ENCODE assay signal across 8 cellular contexts in the genomic region with DNA sequence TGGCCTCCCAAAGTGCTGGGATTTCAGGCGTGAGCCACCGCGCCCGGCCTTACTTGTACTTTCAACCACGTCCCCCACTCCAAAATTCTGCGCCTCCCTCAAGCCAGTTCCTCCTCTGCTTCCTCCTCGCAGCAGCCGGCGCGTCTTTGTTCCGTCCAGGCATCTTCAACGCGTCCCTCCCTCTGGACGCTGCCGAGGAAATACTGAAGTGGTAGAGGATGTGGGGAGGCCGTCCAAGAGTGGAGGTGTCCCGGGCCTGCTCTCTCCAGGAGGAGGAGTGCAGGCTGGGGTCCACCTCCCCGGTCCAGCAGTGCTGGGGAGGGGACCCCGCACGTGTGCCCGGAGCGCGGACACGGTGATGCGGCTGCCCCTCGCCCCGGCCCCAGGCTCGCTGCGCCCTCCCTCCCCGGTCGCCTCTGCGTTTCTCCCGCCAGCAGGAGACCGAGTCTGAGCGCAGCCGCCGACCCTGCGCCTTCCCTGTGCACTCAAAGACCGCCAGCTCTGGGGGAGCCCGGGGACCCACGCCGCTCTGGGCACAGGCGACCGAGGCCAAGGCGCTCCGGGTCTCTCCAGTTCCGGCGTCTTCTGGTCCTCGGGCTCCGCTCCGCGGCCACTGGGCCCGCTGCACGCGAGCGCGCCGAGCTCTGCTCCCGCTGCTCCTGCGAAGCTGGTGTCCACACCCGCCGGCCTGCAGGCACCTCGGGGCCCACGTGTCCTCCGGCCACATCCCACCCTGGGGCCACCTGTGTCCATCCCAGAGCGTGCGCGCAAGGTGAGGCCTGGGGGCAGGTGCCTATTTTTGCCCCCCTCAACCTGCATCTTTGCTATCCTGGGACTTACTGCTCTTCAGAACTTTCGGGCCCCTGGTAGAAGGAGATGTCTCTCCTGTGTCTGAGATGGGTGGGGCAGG. TPM values are rescaled to one million over a fixed set of nuclear protein-coding genes. Genes with fewer than 3 reads are reported as not detected.
DNase-seq lines count a peak whose midpoint lies in the region; ATAC-seq and TF ChIP-seq lines count a peak whose summit lies in the region.

No MANE protein-coding gene starts in this region.

- H3K79me1 ChIP-seq in neuronal stem cell (ENCODE audit: low read depth, low read length), result no peaks in the 10 kb centered on the region

- H3K4me3 ChIP-seq in foreskin fibroblast (ENCODE audit: low read depth in 1 of 2, low read length in 2 of 2) (peak overlapping the region; percentile 31 to 34), neuronal stem cell (ENCODE audit: low read length in 2 of 2) (peak overlapping the region; percentile 52 to 76), testis (peak overlapping the region; percentile 43 to 48)

- TF ChIP-seq POLR2A in testis (IDR thresholded peaks at IDR 0.05), result no peak

- no peak overlapping the region for H2AK5ac ChIP-seq in neuronal stem cell (ENCODE audit: low read depth, low read length)

- H4K8ac ChIP-seq in neuronal stem cell (ENCODE audit: low read depth, low read length), result no peak overlapping the region

- no peak overlapping the region for H4K91ac ChIP-seq in neuronal stem cell (ENCODE audit: low read depth, low read length, poor library complexity)

- intact Hi-C loops in testis (cut with DNase I; ENCODE audit: low total_unique reads), result no loop called here

- peak overlapping the region; percentile 81 for H2BK15ac ChIP-seq in neuronal stem cell (ENCODE audit: low read length)

- H3K18ac ChIP-seq in neuronal stem cell (ENCODE audit: low read length), result peak overlapping the region; percentile 76

- H3K14ac ChIP-seq in neuronal stem cell (ENCODE audit: low read length), result peak overlapping the region; percentile 2

- no peak overlapping the region for H2BK5ac ChIP-seq in neuronal stem cell (ENCODE audit: low read length)

- peak overlapping the region; percentile 73 for H3K23ac ChIP-seq in neuronal stem cell (ENCODE audit: low read depth, low read length, poor library complexity)

- peak overlapping the region; percentile 96 for H2AFZ ChIP-seq in neuronal stem cell (ENCODE audit: low read length)

- ATAC-seq in HG02852 (IDR thresholded peaks at IDR 0.05; ENCODE audit: unreplicated experiment), result no peak

- no peaks in the 10 kb centered on the region for H3K9me3 ChIP-seq in neuronal stem cell (replicated peaks in 1 of 2; ENCODE audit: control insufficient read depth in 2 of 2, insufficient read depth in 1 of 2, low read depth in 1 of 2, low read length in 2 of 2)
- H3K9me3 ChIP-seq in testis, result no peaks in the 10 kb centered on the region

- H3K36me3 ChIP-seq in neuronal stem cell (replicated peaks in 1 of 2; ENCODE audit: control insufficient read depth in 2 of 2, insufficient read depth in 2 of 2, low read length in 2 of 2), result no peaks in the 10 kb centered on the region
- no peaks in the 10 kb centered on the region for H3K36me3 ChIP-seq in testis (ENCODE audit: low read depth, missing control alignments)

- H3K4me2 ChIP-seq in neuronal stem cell (ENCODE audit: insufficient read depth, low read length, poor library complexity, severe bottlenecking), result peak overlapping the region; percentile 80

- no CpG with 5 or more reads among the region's 69 CpGs for WGBS in neuronal stem cell (ENCODE audit: extremely low coverage in 2 of 2, insufficient read length in 2 of 2, insufficient replicate concordance in 1 of 2), 2 donors
- WGBS in testis, 2 donors, result 1 to 3% methylated on average over 20 to 54 of the region's 69 CpGs

- peak; percentile 30 for DNase-seq in NCI-H2107 (lab: John Stamatoyannopoulos, UW)
- DNase-seq in NCI-H2107 treated with DMSO at 0.1 percent for 48 hours (lab: John Stamatoyannopoulos, UW; ENCODE audit: unreplicated experiment), result no peak
- peak; percentile 49 to 89 for DNase-seq in NCI-H526 (lab: John Stamatoyannopoulos, UW)
- DNase-seq in activated T-helper 1 cell treated with Interleukin-2 at 50 U/mL for 16 hours (ENCODE audit: low read depth), result peak; percentile 29
- DNase-seq in foreskin fibroblast, result peak; percentile 38 to 82
- DNase-seq in neuronal stem cell (ENCODE audit: low spot score), result peak; percentile 44
- DNase-seq in testis, result peak; percentile 66

- H3K4ac ChIP-seq in neuronal stem cell (ENCODE audit: low read length), result no peak overlapping the region

- no peak overlapping the region for H3K27ac ChIP-seq in neuronal stem cell (replicated peaks; ENCODE audit: low read length)
- no peak overlapping the region for H3K27ac ChIP-seq in testis

- peaks cover 4 to 64% (median 22%) of the 10 kb centered on the region in 3 experiments for H3K27me3 ChIP-seq in neuronal stem cell (ENCODE audit: control insufficient read depth in 3 of 3, insufficient read depth in 3 of 3, low read depth in 1 of 3, low read length in 3 of 3)
- no peaks in the 10 kb centered on the region for H3K27me3 ChIP-seq in testis

- H2BK120ac ChIP-seq in neuronal stem cell (ENCODE audit: low read depth, low read length), result no peak overlapping the region

- peaks cover 0 to 3% of the 10 kb centered on the region in 2 donors for H3K4me1 ChIP-seq in neuronal stem cell (ENCODE audit: control insufficient read depth in 2 of 2, insufficient read depth in 1 of 2, low read depth in 1 of 2, low read length in 2 of 2)
- no peaks in the 10 kb centered on the region for H3K4me1 ChIP-seq in testis

- H3K9ac ChIP-seq in neuronal stem cell (ENCODE audit: low read depth, low read length, poor library complexity), result peak overlapping the region; percentile 70

- peak; percentile 53 for TF ChIP-seq CTCF in foreskin fibroblast (IDR thresholded peaks at IDR 0.05; ENCODE audit: low read depth, low read length)
- TF ChIP-seq CTCF in testis (IDR thresholded peaks at IDR 0.05), result peak in 2 of 3 experiments; percentile 21 to 38

- no peak overlapping the region for H2BK12ac ChIP-seq in neuronal stem cell (ENCODE audit: low read length)

RNA-seq across cellular contexts. Expression of a gene that starts 31.7 kb away (rescaled TPM):
- 5.8 TPM for polyA plus RNA-seq in neuronal stem cell (2013, experiment 1 of 2)
- polyA plus RNA-seq in neuronal stem cell (2013, experiment 2 of 2), result 5.3 TPM
- 1 to 10 TPM; 2.1 to 7.3 TPM for total RNA-seq in testis
- polyA plus RNA-seq in testis (ENCODE audit: insufficient read depth, low read depth, low replicate concordance), result 2.5 TPM

RNA-seq across cellular contexts. Expression of a gene that starts 41.5 kb away (rescaled TPM):
- polyA plus RNA-seq in neuronal stem cell (2013, experiment 1 of 2), result 80.5 TPM
- polyA plus RNA-seq in neuronal stem cell (2013, experiment 2 of 2), result 84.1 TPM
- total RNA-seq in testis, result 10 to 100 TPM; 47.1 to 47.4 TPM
- 51.5 TPM for polyA plus RNA-seq in testis (ENCODE audit: insufficient read depth, low read depth, low replicate concordance)

RNA-seq across cellular contexts. Expression of a gene that starts 41.6 kb away (rescaled TPM):
- 0.17 TPM for polyA plus RNA-seq in neuronal stem cell (2013, experiment 1 of 2)
- polyA plus RNA-seq in neuronal stem cell (2013, experiment 2 of 2), result 0.32 TPM
- 10 to 100 TPM; 18.4 to 28.3 TPM for total RNA-seq in testis
- polyA plus RNA-seq in testis (ENCODE audit: insufficient read depth, low read depth, low replicate concordance), result 147 TPM

RNA-seq across cellular contexts. Expression of a gene that starts 51.2 kb away (rescaled TPM):
- polyA plus RNA-seq in neuronal stem cell (2013, experiment 1 of 2), result 37.2 TPM
- 36.3 TPM for polyA plus RNA-seq in neuronal stem cell (2013, experiment 2 of 2)
- total RNA-seq in testis, result 10 to 100 TPM; 31.0 to 38.0 TPM
- polyA plus RNA-seq in testis (ENCODE audit: insufficient read depth, low read depth, low replicate concordance), result 25.6 TPM

RNA-seq across cellular contexts. Expression of a gene that starts 56.8 kb away (rescaled TPM):
- polyA plus RNA-seq in neuronal stem cell (2013, experiment 1 of 2), result not detected
- 0.01 TPM for polyA plus RNA-seq in neuronal stem cell (2013, experiment 2 of 2)
- total RNA-seq in testis, result 1 to 10 TPM; 1.8 to 2.2 TPM
- polyA plus RNA-seq in testis (ENCODE audit: insufficient read depth, low read depth, low replicate concordance), result 1.1 TPM
